Comparison of ENCODE assay signal across 18 cellular contexts in genomic region chr6:138336221-138336620, GRCh38. TPM values are rescaled to one million over a fixed set of nuclear protein-coding genes. Genes with fewer than 3 reads are reported as not detected.
DNase-seq lines count a peak whose midpoint lies in the region; ATAC-seq and TF ChIP-seq lines count a peak whose summit lies in the region.
"Had no signal": no experiment of that assay in that cellular context is flagged by ENCODE, and none has a peak within 500 bp of the region (broad histone marks: within the 10 kb centered on the region; RNA-seq: fewer than 3 reads in every experiment).

No MANE protein-coding gene starts in this region.

- no peak overlapping the region for H3T11ph ChIP-seq in H9 (ENCODE audit: low read length)

- no peak overlapping the region for H3K56ac ChIP-seq in H9 (ENCODE audit: insufficient read length, low read depth, low read length)
- no peak overlapping the region for H3K56ac ChIP-seq in mesendoderm (ENCODE audit: low read length)

- H2BK5ac ChIP-seq in H9 (ENCODE audit: insufficient read length, low read length): no peak overlapping the region
- H2BK5ac ChIP-seq in mesendoderm (ENCODE audit: low read length): no peak overlapping the region

- H3K9ac ChIP-seq in H9 (ENCODE audit: extremely low read depth, insufficient read length, low read length) (no peak overlapping the region), mesendoderm (ENCODE audit: low read length) (no peak overlapping the region)

- no peak overlapping the region for H3K4me3 Mint-ChIP-seq in H9
- no peak overlapping the region for H3K4me3 Mint-ChIP-seq in activated T-helper 17 cell treated with anti-CD3 and anti-CD28 coated beads, Interleukin-2, amount 50 U/mL, for 72 hours
- H3K4me3 Mint-ChIP-seq: CD14-positive monocyte had no signal

- no peak overlapping the region for H2BK20ac ChIP-seq in H9 (ENCODE audit: low read depth, low read length, poor library complexity, severe bottlenecking)

- no peak overlapping the region for H2AFZ ChIP-seq in H9 (ENCODE audit: low read length)

- no peak overlapping the region for H4K91ac ChIP-seq in H9 (ENCODE audit: insufficient read length, low read depth, low read length)

- no peaks in the 10 kb centered on the region for H3K23me2 ChIP-seq in H9 (ENCODE audit: insufficient read length, low read depth, low read length, poor library complexity, severe bottlenecking)

- 0 out of 2 replicates have a peak, but pooled peaks cover 2% of the 10 kb centered on the region for H3K79me2 ChIP-seq in H9 (ENCODE audit: insufficient read depth, low read length)
- no peaks in the 10 kb centered on the region for H3K79me2 ChIP-seq in mesendoderm (ENCODE audit: control insufficient read depth, insufficient read depth, low read length)

- H3K27me3 Mint-ChIP-seq in H9 (ENCODE audit: low read depth): no peaks in the 10 kb centered on the region
- H3K27me3 Mint-ChIP-seq in activated T-helper 17 cell treated with anti-CD3 and anti-CD28 coated beads, Interleukin-2, amount 50 U/mL, for 72 hours: peaks cover 26% of the 10 kb centered on the region

- ATAC-seq in activated T-helper 17 cell treated with anti-CD3 and anti-CD28 coated beads, Interleukin-2, amount 50 U/mL, for 72 hours (replicated peaks): no peak
- ATAC-seq: Panc1, Right ventricle myocardium inferior had no signal

- H3K14ac ChIP-seq in H9 (ENCODE audit: insufficient read depth, low read length): no peak overlapping the region

- no peak overlapping the region for H2BK12ac ChIP-seq in H9 (ENCODE audit: insufficient read length, low read depth, low read length)

- DNase-seq in Daoy (ENCODE audit: low read depth) (peak; percentile 13), H9 (peak; percentile 53), SK-MEL-5 (ENCODE audit: low read depth, low spot score) (peak; percentile 40), mesendoderm (peak; percentile 53), SHP77 (lab: John Stamatoyannopoulos, UW) (no peak), NCI-H2196 (lab: John Stamatoyannopoulos, UW; ENCODE audit: unreplicated experiment) (no peak), mucosa of gallbladder (ENCODE audit: low spot score) (no peak)
- DNase-seq: COR-L47, DMS153, EL, MG63, NCI-H1092 treated with DMSO at 0.1 percent for 48 hours, NCI-H446 had no signal

- no peak for TF ChIP-seq CTCF in H9 (conservative IDR thresholded peaks at IDR 0.05)

- no peaks in the 10 kb centered on the region for H3K9me3 Mint-ChIP-seq in H9
- no peaks in the 10 kb centered on the region for H3K9me3 Mint-ChIP-seq in activated T-helper 17 cell treated with anti-CD3 and anti-CD28 coated beads, Interleukin-2, amount 50 U/mL, for 72 hours

- no peak overlapping the region for H4K5ac ChIP-seq in H9 (ENCODE audit: insufficient read length, low read depth, low read length)
- no peak overlapping the region for H4K5ac ChIP-seq in mesendoderm (ENCODE audit: low read length)

- H3K4me1 ChIP-seq in H9 (ENCODE audit: insufficient read depth, low read length) (no peaks in the 10 kb centered on the region; the same call in 1 of the 2 replicates), mesendoderm (ENCODE audit: control insufficient read depth, low read depth, low read length) (peaks cover 2% of the 10 kb centered on the region)

- WGBS in H9 (ENCODE audit: extremely low coverage, insufficient read length, low lambda C conversion rate): no CpG with 5 or more reads among the region's 8 CpGs
- WGBS in mesendoderm (ENCODE audit: extremely low coverage, insufficient coverage, low lambda C conversion rate): no CpG with 5 or more reads among the region's 8 CpGs

- H2BK15ac ChIP-seq in H9 (ENCODE audit: low read depth, low read length) (no peak overlapping the region), mesendoderm (replicated peaks; ENCODE audit: low read depth) (no peak overlapping the region)

- no peaks in the 10 kb centered on the region for H3K36me3 ChIP-seq in mesendoderm (ENCODE audit: control insufficient read depth, insufficient read depth, low read length)
- H3K36me3 ChIP-seq: MG63 had no signal

- H3K4ac ChIP-seq in H9 (ENCODE audit: low read depth, low read length): no peak overlapping the region
- H3K4ac ChIP-seq in mesendoderm (ENCODE audit: low read depth, low read length): no peak overlapping the region

- H3K27ac ChIP-seq in H9 (ENCODE audit: insufficient read length, low read depth, low read length) (no peak overlapping the region), mesendoderm (ENCODE audit: low read depth, low read length) (no peak overlapping the region)

- peaks cover 12 to 32% (median 23%) of the 10 kb centered on the region in 3 experiments for H3K36me3 Mint-ChIP-seq in H9 (ENCODE audit: insufficient read depth in 1 of 3, low read depth in 3 of 3)
- no peaks in the 10 kb centered on the region for H3K36me3 Mint-ChIP-seq in activated T-helper 17 cell treated with anti-CD3 and anti-CD28 coated beads, Interleukin-2, amount 50 U/mL, for 72 hours (ENCODE audit: low read depth)
- H3K36me3 Mint-ChIP-seq: CD14-positive monocyte had no signal

- H2BK120ac ChIP-seq in H9 (ENCODE audit: low read depth, low read length, poor library complexity, severe bottlenecking): no peak overlapping the region
- no peak overlapping the region for H2BK120ac ChIP-seq in mesendoderm (ENCODE audit: low read depth, low read length)

- H4K20me1 ChIP-seq in H9 (ENCODE audit: control insufficient read depth, insufficient read depth, insufficient read length): no peaks in the 10 kb centered on the region

- H3K27me3 ChIP-seq in H9 (ENCODE audit: insufficient read depth, low read length): no peaks in the 10 kb centered on the region
- H3K27me3 ChIP-seq in mesendoderm (ENCODE audit: insufficient read depth, low read length, poor library complexity): no peaks in the 10 kb centered on the region
- H3K27me3 ChIP-seq: MG63 had no signal

- peak overlapping the region in 1 of 3 experiments; percentile 38; a peak in 1 of 7 replicates for H3K27ac Mint-ChIP-seq in H9
- no peak overlapping the region for H3K27ac Mint-ChIP-seq in activated T-helper 17 cell treated with anti-CD3 and anti-CD28 coated beads, Interleukin-2, amount 50 U/mL, for 72 hours
- H3K27ac Mint-ChIP-seq: CD14-positive monocyte had no signal

- H3K18ac ChIP-seq in H9 (ENCODE audit: insufficient read length, low read depth, low read length) (no peak overlapping the region), mesendoderm (ENCODE audit: low read length) (no peak overlapping the region)

- no peak overlapping the region for H4K8ac ChIP-seq in H9 (replicated peaks; ENCODE audit: insufficient read length, low read depth, low read length)
- no peak overlapping the region for H4K8ac ChIP-seq in mesendoderm (ENCODE audit: low read depth, low read length)

- H3K4me1 Mint-ChIP-seq in H9: peaks cover 26% of the 10 kb centered on the region in 2 experiments
- H3K4me1 Mint-ChIP-seq in activated T-helper 17 cell treated with anti-CD3 and anti-CD28 coated beads, Interleukin-2, amount 50 U/mL, for 72 hours: no peaks in the 10 kb centered on the region
- H3K4me1 Mint-ChIP-seq: CD14-positive monocyte had no signal

- H3K23ac ChIP-seq in H9 (ENCODE audit: insufficient read length, low read depth, low read length) (no peak overlapping the region), mesendoderm (ENCODE audit: low read length) (no peak overlapping the region)

- no peak overlapping the region for H3K4me3 ChIP-seq in mesendoderm (ENCODE audit: low read length)
- H3K4me3 ChIP-seq: MG63 had no signal

- in situ Hi-C loops in SK-MEL-5 (cut with HindIII; ENCODE audit: low pct_unique_long_range_greater_than_20kb, low sequenced_read_pairs): no loop called here

- H2AK5ac ChIP-seq in H9 (ENCODE audit: insufficient read length, low read length) (no peak overlapping the region), mesendoderm (ENCODE audit: low read length) (no peak overlapping the region)

- no peak overlapping the region for H3K4me2 ChIP-seq in H9 (ENCODE audit: insufficient read depth, insufficient read length, low read length)
- H3K4me2 ChIP-seq in mesendoderm (ENCODE audit: low read length): no peak overlapping the region

- no peaks in the 10 kb centered on the region for H3K9me3 ChIP-seq in H9 (ENCODE audit: control insufficient read depth, low read depth, low read length)
- H3K9me3 ChIP-seq: MG63 had no signal

- no peaks in the 10 kb centered on the region for H3K79me1 ChIP-seq in H9 (ENCODE audit: insufficient read depth, low read depth, low read length, poor library complexity, severe bottlenecking)
- H3K79me1 ChIP-seq in mesendoderm (ENCODE audit: low read length): no peaks in the 10 kb centered on the region

RNA-seq across cellular contexts. Expression of gene SMIM28, which starts 41.5 kb away (rescaled TPM):
- total RNA-seq in Daoy (2014; rRNA removed; shearing (Covaris generic)): not detected in 2 replicates
- total RNA-seq in H9 (2021): not detected in 2 replicates
- total RNA-seq in SK-MEL-5 (2014; rRNA removed; shearing (Covaris generic)): not detected in 2 replicates
- polyA plus RNA-seq in SK-MEL-5 (2015; cell fraction: cytosol; rRNA removed): not detected in 2 replicates
- polyA plus RNA-seq in SK-MEL-5 (2015; cell fraction: nucleus; rRNA removed): not detected in 2 replicates
- 0.32 TPM for polyA plus RNA-seq in mesendoderm (2013, experiment 1 of 2)
- 0.21 TPM for polyA plus RNA-seq in mesendoderm (2013, experiment 2 of 2)
- total RNA-seq in mucosa of gallbladder: not detected
- not detected for total RNA-seq in activated T-helper 17 cell treated with anti-CD3 and anti-CD28 coated beads, Interleukin-2, amount 50 U/mL, for 72 hours
- total RNA-seq: Right ventricle myocardium inferior; T-helper 1 cell treated with Interleukin-12 subunit alpha and Interleukin-12 subunit beta and Interleukin-4 antibody, amounts not matched to agents 30 ng/mL and 1 ng/mL, for 36 hours had no signal
- polyA plus RNA-seq: CD14-positive monocyte had no signal

Comparison
In these comparisons a context has a peak if more than half of its experiments do, and no peak if none do; other contexts are left out.
1. DNase-seq: peak in Daoy (single experiment), H9 (single experiment), SK-MEL-5 (single experiment) and mesendoderm (single experiment); none in SHP77 (0 of 2), NCI-H2196 (single experiment) and mucosa of gallbladder (single experiment).